2 cellular contexts compared by ENCODE assay signal in the genomic region with DNA sequence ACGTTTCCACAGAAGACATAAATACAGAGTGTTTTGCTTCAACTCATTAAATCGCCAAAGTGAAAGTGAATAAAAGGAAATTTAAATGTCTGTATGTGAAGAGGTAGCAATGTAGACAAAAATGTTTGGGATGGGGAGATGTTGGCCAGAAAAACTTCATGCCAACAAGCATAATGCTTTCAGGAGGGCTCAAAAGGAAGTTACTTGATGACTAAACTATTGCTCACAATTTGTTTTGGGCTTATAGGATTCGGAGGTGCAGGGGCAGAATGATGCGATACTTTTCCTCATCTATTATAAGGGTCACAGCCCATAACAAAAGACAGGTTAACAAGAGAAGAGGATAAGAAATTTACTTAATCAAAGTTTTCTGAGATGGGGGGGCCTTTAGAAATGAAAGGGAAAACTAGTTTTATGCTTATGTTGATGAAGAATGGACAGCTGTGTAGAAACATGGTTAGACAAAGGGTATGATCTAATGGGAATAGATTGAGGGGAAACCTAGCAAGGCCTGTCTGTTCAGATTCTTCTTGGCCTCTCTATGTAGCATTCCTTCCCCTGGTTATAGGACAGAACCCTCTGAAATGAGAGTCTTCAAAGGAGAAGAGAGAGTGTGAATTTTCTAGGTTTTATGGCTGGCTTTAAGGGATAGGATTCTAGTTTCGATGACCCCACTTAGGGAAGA.
TF ChIP-seq lines count a peak whose summit lies in the region.

No MANE protein-coding gene starts in this region.

TF ChIP-seq in SK-N-SH treated with all-trans-retinoic acid at 6 μM for 48 hours, 23 proteins besides CTCF, POLR2A, EP300 and RAD21 (continued from another document):
- TF ChIP-seq, protein P1, sequence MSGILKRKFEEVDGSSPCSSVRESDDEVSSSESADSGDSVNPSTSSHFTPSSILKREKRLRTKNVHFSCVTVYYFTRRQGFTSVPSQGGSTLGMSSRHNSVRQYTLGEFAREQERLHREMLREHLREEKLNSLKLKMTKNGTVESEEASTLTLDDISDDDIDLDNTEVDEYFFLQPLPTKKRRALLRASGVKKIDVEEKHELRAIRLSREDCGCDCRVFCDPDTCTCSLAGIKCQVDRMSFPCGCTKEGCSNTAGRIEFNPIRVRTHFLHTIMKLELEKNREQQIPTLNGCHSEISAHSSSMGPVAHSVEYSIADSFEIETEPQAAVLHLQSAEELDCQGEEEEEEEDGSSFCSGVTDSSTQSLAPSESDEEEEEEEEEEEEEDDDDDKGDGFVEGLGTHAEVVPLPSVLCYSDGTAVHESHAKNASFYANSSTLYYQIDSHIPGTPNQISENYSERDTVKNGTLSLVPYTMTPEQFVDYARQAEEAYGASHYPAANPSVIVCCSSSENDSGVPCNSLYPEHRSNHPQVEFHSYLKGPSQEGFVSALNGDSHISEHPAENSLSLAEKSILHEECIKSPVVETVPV (CRISPR knock-in tag; IDR thresholded peaks at IDR 0.05): no peak

TF ChIP-seq in WTC11, 78 proteins besides CTCF, POLR2A, EP300 and RAD21 (continued from another document):
- TF ChIP-seq, protein P2, sequence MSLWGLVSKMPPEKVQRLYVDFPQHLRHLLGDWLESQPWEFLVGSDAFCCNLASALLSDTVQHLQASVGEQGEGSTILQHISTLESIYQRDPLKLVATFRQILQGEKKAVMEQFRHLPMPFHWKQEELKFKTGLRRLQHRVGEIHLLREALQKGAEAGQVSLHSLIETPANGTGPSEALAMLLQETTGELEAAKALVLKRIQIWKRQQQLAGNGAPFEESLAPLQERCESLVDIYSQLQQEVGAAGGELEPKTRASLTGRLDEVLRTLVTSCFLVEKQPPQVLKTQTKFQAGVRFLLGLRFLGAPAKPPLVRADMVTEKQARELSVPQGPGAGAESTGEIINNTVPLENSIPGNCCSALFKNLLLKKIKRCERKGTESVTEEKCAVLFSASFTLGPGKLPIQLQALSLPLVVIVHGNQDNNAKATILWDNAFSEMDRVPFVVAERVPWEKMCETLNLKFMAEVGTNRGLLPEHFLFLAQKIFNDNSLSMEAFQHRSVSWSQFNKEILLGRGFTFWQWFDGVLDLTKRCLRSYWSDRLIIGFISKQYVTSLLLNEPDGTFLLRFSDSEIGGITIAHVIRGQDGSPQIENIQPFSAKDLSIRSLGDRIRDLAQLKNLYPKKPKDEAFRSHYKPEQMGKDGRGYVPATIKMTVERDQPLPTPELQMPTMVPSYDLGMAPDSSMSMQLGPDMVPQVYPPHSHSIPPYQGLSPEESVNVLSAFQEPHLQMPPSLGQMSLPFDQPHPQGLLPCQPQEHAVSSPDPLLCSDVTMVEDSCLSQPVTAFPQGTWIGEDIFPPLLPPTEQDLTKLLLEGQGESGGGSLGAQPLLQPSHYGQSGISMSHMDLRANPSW (CRISPR knock-in tag; conservative IDR thresholded peaks at IDR 0.05; ENCODE audit: low read depth): no peak
- no peak for TF ChIP-seq NR1H2 (CRISPR knock-in tag; IDR thresholded peaks at IDR 0.05)
- TF ChIP-seq, protein P3, sequence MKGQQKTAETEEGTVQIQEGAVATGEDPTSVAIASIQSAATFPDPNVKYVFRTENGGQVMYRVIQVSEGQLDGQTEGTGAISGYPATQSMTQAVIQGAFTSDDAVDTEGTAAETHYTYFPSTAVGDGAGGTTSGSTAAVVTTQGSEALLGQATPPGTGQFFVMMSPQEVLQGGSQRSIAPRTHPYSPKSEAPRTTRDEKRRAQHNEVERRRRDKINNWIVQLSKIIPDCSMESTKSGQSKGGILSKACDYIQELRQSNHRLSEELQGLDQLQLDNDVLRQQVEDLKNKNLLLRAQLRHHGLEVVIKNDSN (CRISPR knock-in tag; IDR thresholded peaks at IDR 0.05): no peak
- no peak for TF ChIP-seq FOXP1 (CRISPR knock-in tag; IDR thresholded peaks at IDR 0.05; ENCODE audit: borderline replicate concordance)
- no peak for TF ChIP-seq MYBL2 (CRISPR knock-in tag; IDR thresholded peaks at IDR 0.05)
- TF ChIP-seq ZNF416 (CRISPR knock-in tag; IDR thresholded peaks at IDR 0.05): no peak
- TF ChIP-seq ZNF121 (CRISPR knock-in tag; IDR thresholded peaks at IDR 0.05): no peak
- TF ChIP-seq, protein P4, sequence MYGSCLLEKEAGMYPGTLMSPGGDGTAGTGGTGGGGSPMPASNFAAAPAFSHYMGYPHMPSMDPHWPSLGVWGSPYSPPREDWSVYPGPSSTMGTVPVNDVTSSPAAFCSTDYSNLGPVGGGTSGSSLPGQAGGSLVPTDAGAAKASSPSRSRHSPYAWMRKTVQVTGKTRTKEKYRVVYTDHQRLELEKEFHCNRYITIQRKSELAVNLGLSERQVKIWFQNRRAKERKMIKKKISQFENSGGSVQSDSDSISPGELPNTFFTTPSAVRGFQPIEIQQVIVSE (CRISPR knock-in tag; IDR thresholded peaks at IDR 0.05; ENCODE audit: borderline replicate concordance): no peak
- no peak for TF ChIP-seq ETV6 (CRISPR knock-in tag; IDR thresholded peaks at IDR 0.05)
- TF ChIP-seq, protein P5, sequence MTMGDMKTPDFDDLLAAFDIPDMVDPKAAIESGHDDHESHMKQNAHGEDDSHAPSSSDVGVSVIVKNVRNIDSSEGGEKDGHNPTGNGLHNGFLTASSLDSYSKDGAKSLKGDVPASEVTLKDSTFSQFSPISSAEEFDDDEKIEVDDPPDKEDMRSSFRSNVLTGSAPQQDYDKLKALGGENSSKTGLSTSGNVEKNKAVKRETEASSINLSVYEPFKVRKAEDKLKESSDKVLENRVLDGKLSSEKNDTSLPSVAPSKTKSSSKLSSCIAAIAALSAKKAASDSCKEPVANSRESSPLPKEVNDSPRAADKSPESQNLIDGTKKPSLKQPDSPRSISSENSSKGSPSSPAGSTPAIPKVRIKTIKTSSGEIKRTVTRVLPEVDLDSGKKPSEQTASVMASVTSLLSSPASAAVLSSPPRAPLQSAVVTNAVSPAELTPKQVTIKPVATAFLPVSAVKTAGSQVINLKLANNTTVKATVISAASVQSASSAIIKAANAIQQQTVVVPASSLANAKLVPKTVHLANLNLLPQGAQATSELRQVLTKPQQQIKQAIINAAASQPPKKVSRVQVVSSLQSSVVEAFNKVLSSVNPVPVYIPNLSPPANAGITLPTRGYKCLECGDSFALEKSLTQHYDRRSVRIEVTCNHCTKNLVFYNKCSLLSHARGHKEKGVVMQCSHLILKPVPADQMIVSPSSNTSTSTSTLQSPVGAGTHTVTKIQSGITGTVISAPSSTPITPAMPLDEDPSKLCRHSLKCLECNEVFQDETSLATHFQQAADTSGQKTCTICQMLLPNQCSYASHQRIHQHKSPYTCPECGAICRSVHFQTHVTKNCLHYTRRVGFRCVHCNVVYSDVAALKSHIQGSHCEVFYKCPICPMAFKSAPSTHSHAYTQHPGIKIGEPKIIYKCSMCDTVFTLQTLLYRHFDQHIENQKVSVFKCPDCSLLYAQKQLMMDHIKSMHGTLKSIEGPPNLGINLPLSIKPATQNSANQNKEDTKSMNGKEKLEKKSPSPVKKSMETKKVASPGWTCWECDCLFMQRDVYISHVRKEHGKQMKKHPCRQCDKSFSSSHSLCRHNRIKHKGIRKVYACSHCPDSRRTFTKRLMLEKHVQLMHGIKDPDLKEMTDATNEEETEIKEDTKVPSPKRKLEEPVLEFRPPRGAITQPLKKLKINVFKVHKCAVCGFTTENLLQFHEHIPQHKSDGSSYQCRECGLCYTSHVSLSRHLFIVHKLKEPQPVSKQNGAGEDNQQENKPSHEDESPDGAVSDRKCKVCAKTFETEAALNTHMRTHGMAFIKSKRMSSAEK (CRISPR knock-in tag; IDR thresholded peaks at IDR 0.05; ENCODE audit: borderline replicate concordance): no peak
- TF ChIP-seq CBFB (CRISPR knock-in tag; IDR thresholded peaks at IDR 0.05; ENCODE audit: low read depth): no peak
- TF ChIP-seq IRF2 (CRISPR knock-in tag; IDR thresholded peaks at IDR 0.05; ENCODE audit: borderline replicate concordance, low read depth): no peak
